Comparison of ENCODE assay signal across 1 cellular context in genomic region chr2:27703638-27704341, GRCh38.
A peak's percentile ranks its signal among the peaks of the same experiment; 100 is the strongest.
TF ChIP-seq lines count a peak whose summit lies in the region.

No MANE protein-coding gene starts in this region.

TF ChIP-seq in SK-N-SH, 30 proteins besides CTCF, POLR2A, EP300 and RAD21 (continued from another document):
- peak; percentile 48; the same call in 1 of the 2 replicates for TF ChIP-seq REST (IDR thresholded peaks at IDR 0.05; ENCODE audit: low read depth, low read length)
- no peak for TF ChIP-seq NRF1 (IDR thresholded peaks at IDR 0.05; ENCODE audit: low read depth, low read length)
- no peak for TF ChIP-seq PBX3 (IDR thresholded peaks at IDR 0.05)
- TF ChIP-seq, protein P1, sequence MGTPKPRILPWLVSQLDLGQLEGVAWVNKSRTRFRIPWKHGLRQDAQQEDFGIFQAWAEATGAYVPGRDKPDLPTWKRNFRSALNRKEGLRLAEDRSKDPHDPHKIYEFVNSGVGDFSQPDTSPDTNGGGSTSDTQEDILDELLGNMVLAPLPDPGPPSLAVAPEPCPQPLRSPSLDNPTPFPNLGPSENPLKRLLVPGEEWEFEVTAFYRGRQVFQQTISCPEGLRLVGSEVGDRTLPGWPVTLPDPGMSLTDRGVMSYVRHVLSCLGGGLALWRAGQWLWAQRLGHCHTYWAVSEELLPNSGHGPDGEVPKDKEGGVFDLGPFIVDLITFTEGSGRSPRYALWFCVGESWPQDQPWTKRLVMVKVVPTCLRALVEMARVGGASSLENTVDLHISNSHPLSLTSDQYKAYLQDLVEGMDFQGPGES (IDR thresholded peaks at IDR 0.05; ENCODE audit: low read depth, low read length), result no peak
- TF ChIP-seq ELF1 (IDR thresholded peaks at IDR 0.05), result no peak
- no peak for TF ChIP-seq FOSL2 (IDR thresholded peaks at IDR 0.05; ENCODE audit: borderline replicate concordance, low read depth)
- TF ChIP-seq TEAD4 (IDR thresholded peaks at IDR 0.05; ENCODE audit: borderline replicate concordance, insufficient read depth), result no peak
- no peak for TF ChIP-seq FOXJ3 (CRISPR knock-in tag; IDR thresholded peaks at IDR 0.05)
- no peak for TF ChIP-seq TAF1 (IDR thresholded peaks at IDR 0.05; ENCODE audit: borderline replicate concordance, low read depth, low read length)
- no peak for TF ChIP-seq RXRA (IDR thresholded peaks at IDR 0.05; ENCODE audit: borderline replicate concordance, low read depth)
- no peak for TF ChIP-seq JUND (IDR thresholded peaks at IDR 0.05)
- TF ChIP-seq, protein P2, sequence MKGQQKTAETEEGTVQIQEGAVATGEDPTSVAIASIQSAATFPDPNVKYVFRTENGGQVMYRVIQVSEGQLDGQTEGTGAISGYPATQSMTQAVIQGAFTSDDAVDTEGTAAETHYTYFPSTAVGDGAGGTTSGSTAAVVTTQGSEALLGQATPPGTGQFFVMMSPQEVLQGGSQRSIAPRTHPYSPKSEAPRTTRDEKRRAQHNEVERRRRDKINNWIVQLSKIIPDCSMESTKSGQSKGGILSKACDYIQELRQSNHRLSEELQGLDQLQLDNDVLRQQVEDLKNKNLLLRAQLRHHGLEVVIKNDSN (IDR thresholded peaks at IDR 0.05; ENCODE audit: borderline replicate concordance, low read depth), result no peak
- no peak for TF ChIP-seq EZH2phosphoT487 (IDR thresholded peaks at IDR 0.05; ENCODE audit: borderline replicate concordance, low read depth)
- TF ChIP-seq SMC3 (IDR thresholded peaks at IDR 0.05; ENCODE audit: low read depth, low read length), result peak; percentile 82
- TF ChIP-seq TCF12 (IDR thresholded peaks at IDR 0.05), result peak; percentile 78
- peak; percentile 47; the same call in 1 of the 2 replicates for TF ChIP-seq RFX5 (IDR thresholded peaks at IDR 0.05; ENCODE audit: low read length)
- no peak; the same call in 1 of the 2 replicates for TF ChIP-seq MXI1 (IDR thresholded peaks at IDR 0.05; ENCODE audit: low read depth, low read length)
- no peak for TF ChIP-seq YY1 (IDR thresholded peaks at IDR 0.05; ENCODE audit: low read depth)
TF ChIP-seq in SK-N-SH: peak in this region for 8.
